9 cellular contexts compared by ENCODE assay signal in genomic region chr4:112633477-112634235, GRCh38. TPM values are rescaled to one million over a fixed set of nuclear protein-coding genes. Genes with fewer than 3 reads are reported as not detected.
A peak's percentile ranks its signal among the peaks of the same experiment; 100 is the strongest.
DNase-seq lines count a peak whose midpoint lies in the region; ATAC-seq and TF ChIP-seq lines count a peak whose summit lies in the region.
"Had no signal": no experiment of that assay in that cellular context is flagged by ENCODE, and none has a peak within 500 bp of the region (broad histone marks: within the 10 kb centered on the region; RNA-seq: fewer than 3 reads in every experiment).

No MANE protein-coding gene starts in this region.

- peak overlapping the region; percentile 83 for H3K4me2 ChIP-seq in IMR-90 (ENCODE audit: low read depth, low read length)

- no peaks in the 10 kb centered on the region for H3K27me3 Mint-ChIP-seq in activated T-cell treated with anti-CD3 and anti-CD28 coated beads, Interleukin-2, amount 50 U/mL, for 72 hours (ENCODE audit: low read depth)

- H3K27ac ChIP-seq in IMR-90 (ENCODE audit: insufficient read depth, low read length) (no peak overlapping the region), tibial artery (no peak overlapping the region)

- no peak overlapping the region for H2AK9ac ChIP-seq in IMR-90 (replicated peaks; ENCODE audit: low read depth, low read length, poor library complexity)

- H3K23ac ChIP-seq in IMR-90 (ENCODE audit: low read depth, low read length): no peak overlapping the region

- peak; percentile 58 for TF ChIP-seq CTCF in IMR-90 (conservative IDR thresholded peaks at IDR 0.05; ENCODE audit: low read depth, low read length)
- TF ChIP-seq CTCF in tibial artery (IDR thresholded peaks at IDR 0.05): peak; percentile 39 to 44

- no peak overlapping the region for H3K4ac ChIP-seq in IMR-90 (ENCODE audit: low read depth, low read length)

- no peak overlapping the region for H3K27ac Mint-ChIP-seq in activated T-cell treated with anti-CD3 and anti-CD28 coated beads, Interleukin-2, amount 50 U/mL, for 72 hours

- BruUV-seq in IMR-90 (replicated peaks; lab: Mats Ljungman, UMichigan): no TSS peak

- no peaks in the 10 kb centered on the region for H3K36me3 ChIP-seq in IMR-90 (ENCODE audit: control insufficient read depth, insufficient read depth, low read length)
- H3K36me3 ChIP-seq in tibial artery: peaks cover 0 to 7% (median 0%) of the 10 kb centered on the region in 3 donors

- no peaks in the 10 kb centered on the region for H4K20me1 ChIP-seq in IMR-90 (ENCODE audit: insufficient read depth, low read length)
- H4K20me1 ChIP-seq: BLaER1 treated with 17β-estradiol and CSF1 and Interleukin-3, amounts not matched to agents 10 nM and 100 nM had no signal

- no peak overlapping the region for H2BK20ac ChIP-seq in IMR-90 (ENCODE audit: low read depth, low read length)

- H3K18ac ChIP-seq in IMR-90 (ENCODE audit: low read depth, low read length): no peak overlapping the region

- intact Hi-C loops in IMR-90 (cut with micrococcal nuclease): loop anchor here (1.0 to 10.0 kb wide), 3 partner anchors 129 to 399 kb away; partner anchors contain the start of gene AP1AR
- intact Hi-C loops in tibial artery (cut with DNase I; ENCODE audit: low total_unique reads): loop anchor here (5.0 kb wide), 2 partner anchors 129 to 304 kb away; no protein-coding TSS in a partner anchor

- POLR2A ChIA-PET in IMR-90 (lab: Charles Lee; ENCODE audit: unreplicated experiment): no interaction called here

- 0 out of 2 replicates have a peak overlapping the region, but pooled peaks have one; percentile 39 for H4K5ac ChIP-seq in IMR-90 (ENCODE audit: low read depth, low read length)

- H2AK5ac ChIP-seq in IMR-90 (ENCODE audit: low read depth, low read length): no peak overlapping the region

- H3K4me3 ChIP-seq in IMR-90 (ENCODE audit: insufficient read depth, low read depth, low read length) (no peak overlapping the region), tibial artery (no peak overlapping the region)
- H3K4me3 ChIP-seq: BLaER1 treated with 17β-estradiol and CSF1 and Interleukin-3, amounts not matched to agents 10 nM and 100 nM had no signal

- H3K56ac ChIP-seq in IMR-90 (ENCODE audit: extremely low read depth, insufficient read depth, low read length): no peak overlapping the region

- H3K36me3 Mint-ChIP-seq in activated T-cell treated with anti-CD3 and anti-CD28 coated beads, Interleukin-2, amount 50 U/mL, for 72 hours (ENCODE audit: insufficient read depth in 2 of 2): peaks cover 0 to 4% of the 10 kb centered on the region in 2 donors

- 0% methylated on average over 1 of the region's 4 CpGs; no CpG with 5 or more reads in 1 of the 2 experiments for WGBS in IMR-90 (ENCODE audit: extremely low coverage in 2 of 2, insufficient read length in 1 of 2), 2 experiments

- DNase-seq in DMS 273 (lab: John Stamatoyannopoulos, UW; ENCODE audit: unreplicated experiment) (peak; percentile 46), DMS 273 treated with DMSO at 0.1 percent for 48 hours (lab: John Stamatoyannopoulos, UW) (no peak), IMR-90 (peak; percentile 43), SK-MEL-5 (ENCODE audit: low read depth, low spot score) (peak; percentile 51), foreskin melanocyte (peak; percentile 35), tibial artery (no peak)
- no peak for DNase-seq in activated T-cell treated with anti-CD3 and anti-CD28 coated beads, Interleukin-2, amount 50 U/mL, for 72 hours

- CTCF ChIA-PET in IMR-90 (lab: Yijun Ruan, JAX): interaction anchor here (0.6 to 0.9 kb wide), 2 partner anchors 56 to 132 kb away, joined by 3 read pairs; no protein-coding TSS in a partner anchor

- no peak overlapping the region for H3K14ac ChIP-seq in IMR-90 (replicated peaks; ENCODE audit: low read depth, low read length)

- peaks cover 25% of the 10 kb centered on the region for H3K4me1 Mint-ChIP-seq in activated T-cell treated with anti-CD3 and anti-CD28 coated beads, Interleukin-2, amount 50 U/mL, for 72 hours (ENCODE audit: low read depth)

- ATAC-seq in IMR-90 (ENCODE audit: low read depth) (peak; percentile 18), HG02759 (IDR thresholded peaks at IDR 0.05; ENCODE audit: unreplicated experiment) (no peak)
- no peak for ATAC-seq in activated T-cell treated with anti-CD3 and anti-CD28 coated beads, Interleukin-2, amount 50 U/mL, for 72 hours (replicated peaks in 1 of 2)

- H3K9me1 ChIP-seq in IMR-90 (ENCODE audit: insufficient read depth, low read length): no peaks in the 10 kb centered on the region

- 0 out of 2 replicates have a peak, but pooled peaks cover 2% of the 10 kb centered on the region for H3K4me1 ChIP-seq in IMR-90 (ENCODE audit: control insufficient read depth, insufficient read depth, low read length)
- H3K4me1 ChIP-seq in tibial artery: peaks cover 0 to 16% (median 12%) of the 10 kb centered on the region in 4 donors

- H3K79me1 ChIP-seq in IMR-90 (ENCODE audit: low read depth in 1 of 2, low read length in 2 of 2): peaks cover 10 to 16% of the 10 kb centered on the region in 2 experiments; a peak in 3 of 4 replicates

- TF ChIP-seq RAD21 in IMR-90 (IDR thresholded peaks at IDR 0.05; ENCODE audit: low read length): peak; percentile 40

- in situ Hi-C loops in IMR-90 (cut with MboI; ENCODE audit: low sequenced_read_pairs): loop anchor here (5.0 to 25.0 kb wide), 2 partner anchors 134 to 304 kb away; no protein-coding TSS in a partner anchor
- in situ Hi-C loops in SK-MEL-5 (cut with HindIII; ENCODE audit: low pct_unique_long_range_greater_than_20kb, low sequenced_read_pairs): no loop called here

- no peak overlapping the region for H2BK15ac ChIP-seq in IMR-90 (ENCODE audit: low read depth, low read length)

- peak overlapping the region in 1 of 2 experiments; percentile 43; a peak in 1 of 4 replicates for H4K8ac ChIP-seq in IMR-90 (ENCODE audit: low read depth in 2 of 2, low read length in 2 of 2)

- H3K27me3 ChIP-seq in IMR-90 (ENCODE audit: control insufficient read depth, insufficient read depth, low read length): no peaks in the 10 kb centered on the region
- H3K27me3 ChIP-seq in tibial artery: no peaks in the 10 kb centered on the region
- H3K27me3 ChIP-seq: BLaER1 treated with 17β-estradiol and CSF1 and Interleukin-3, amounts not matched to agents 10 nM and 100 nM had no signal

- H3K9ac ChIP-seq in IMR-90 (ENCODE audit: low read depth, low read length): no peak overlapping the region

- no peaks in the 10 kb centered on the region for H3K9me3 Mint-ChIP-seq in activated T-cell treated with anti-CD3 and anti-CD28 coated beads, Interleukin-2, amount 50 U/mL, for 72 hours

- H2BK5ac ChIP-seq in IMR-90 (ENCODE audit: low read depth, low read length, poor library complexity, severe bottlenecking): no peak overlapping the region

- no peak for TF ChIP-seq POLR2A in IMR-90 (IDR thresholded peaks at IDR 0.05; ENCODE audit: low read depth, low read length)

- H2BK120ac ChIP-seq in IMR-90 (ENCODE audit: low read depth, low read length): no peak overlapping the region

- H3K4me3 Mint-ChIP-seq in activated T-cell treated with anti-CD3 and anti-CD28 coated beads, Interleukin-2, amount 50 U/mL, for 72 hours: peak overlapping the region in 1 of 2 donors; percentile 44

- H4K91ac ChIP-seq in IMR-90 (ENCODE audit: insufficient read depth, low read depth, low read length): no peak overlapping the region

- no peaks in the 10 kb centered on the region for H3K9me3 ChIP-seq in IMR-90 (ENCODE audit: control insufficient read depth, insufficient read depth, low read length)
- no peaks in the 10 kb centered on the region for H3K9me3 ChIP-seq in tibial artery
- H3K9me3 ChIP-seq: BLaER1 treated with 17β-estradiol and CSF1 and Interleukin-3, amounts not matched to agents 10 nM and 100 nM had no signal

- no peak overlapping the region for H2AFZ ChIP-seq in IMR-90 (replicated peaks; ENCODE audit: low read length, poor library complexity)

- dilution Hi-C loops in IMR-90 (cut with HindIII; ENCODE audit: low sequenced_read_pairs, unreplicated experiment): no loop called here

TF ChIP-seq in IMR-90, 13 proteins besides CTCF, POLR2A, EP300 and RAD21 (continues in another document):
- TF ChIP-seq USF2 (IDR thresholded peaks at IDR 0.05; ENCODE audit: low read depth, low read length) (no peak), SMC3 (IDR thresholded peaks at IDR 0.05; ENCODE audit: low read depth, low read length) (peak; percentile 54), RCOR1 (IDR thresholded peaks at IDR 0.05; ENCODE audit: insufficient replicate concordance, low read length) (no peak), BHLHE40 (IDR thresholded peaks at IDR 0.05; ENCODE audit: low read depth, low read length) (no peak), CEBPB (IDR thresholded peaks at IDR 0.05; ENCODE audit: low read depth, low read length) (peak; percentile 33; the same call in 1 of the 2 replicates), MXI1 (IDR thresholded peaks at IDR 0.05; ENCODE audit: borderline replicate concordance, low read depth, low read length) (no peak), MAFK (IDR thresholded peaks at IDR 0.05; ENCODE audit: low read depth, low read length) (no peak), NFE2L2 (IDR thresholded peaks at IDR 0.05; ENCODE audit: low read depth, low read length) (no peak), CHD1 (IDR thresholded peaks at IDR 0.05; ENCODE audit: low read depth, low read length) (no peak)

RNA-seq across cellular contexts. Expression of gene ZGRF1, which starts 3.1 kb away (rescaled TPM):
- 5.6 and 10.0 TPM in 2 replicates for total RNA-seq in IMR-90 (2012; rRNA removed)
- polyA plus RNA-seq in IMR-90 (2012; rRNA removed): 2.2 and 2.8 TPM in 2 replicates
- 0.10 and 0.26 TPM in 2 replicates for polyA plus RNA-seq in IMR-90 (2012; cell fraction: cytosol; rRNA removed)
- polyA plus RNA-seq in IMR-90 (2012; cell fraction: nucleus; rRNA removed; ENCODE audit: low replicate concordance): 0.81 and 8.2 TPM in 2 replicates
- 6.7 and 8.5 TPM in 2 replicates for total RNA-seq in SK-MEL-5 (2014; rRNA removed; shearing (Covaris generic))
- 1.9 and 3.2 TPM in 2 replicates for polyA plus RNA-seq in SK-MEL-5 (2015; cell fraction: cytosol; rRNA removed)
- 60.4 and 72.8 TPM in 2 replicates for polyA plus RNA-seq in SK-MEL-5 (2015; cell fraction: nucleus; rRNA removed)
- total RNA-seq in activated T-cell treated with anti-CD3 and anti-CD28 coated beads, Interleukin-2, amount 50 U/mL, for 72 hours: 10 to 100 TPM; 52.5 to 58.1 TPM

RNA-seq across cellular contexts. Expression of gene LARP7, which starts 3.3 kb away (rescaled TPM):
- 5.9 and 16.7 TPM in 2 replicates for total RNA-seq in IMR-90 (2012; rRNA removed)
- 13.6 and 15.3 TPM in 2 replicates for polyA plus RNA-seq in IMR-90 (2012; rRNA removed)
- polyA plus RNA-seq in IMR-90 (2012; cell fraction: cytosol; rRNA removed): 0.65 and 1.0 TPM in 2 replicates
- 0.58 and 8.3 TPM in 2 replicates for polyA plus RNA-seq in IMR-90 (2012; cell fraction: nucleus; rRNA removed; ENCODE audit: low replicate concordance)
- total RNA-seq in SK-MEL-5 (2014; rRNA removed; shearing (Covaris generic)): 43.6 and 44.7 TPM in 2 replicates
- 19.7 and 20.4 TPM in 2 replicates for polyA plus RNA-seq in SK-MEL-5 (2015; cell fraction: cytosol; rRNA removed)
- 28.0 and 39.7 TPM in 2 replicates for polyA plus RNA-seq in SK-MEL-5 (2015; cell fraction: nucleus; rRNA removed)
- total RNA-seq in activated T-cell treated with anti-CD3 and anti-CD28 coated beads, Interleukin-2, amount 50 U/mL, for 72 hours: 10 to 100 TPM; 45.7 to 49.1 TPM

Comparison
In these comparisons a context has a peak if more than half of its experiments do, and no peak if none do; other contexts are left out.
1. DNase-seq: peak in DMS 273 (single experiment), IMR-90 (single experiment), SK-MEL-5 (single experiment) and foreskin melanocyte (single experiment); none in DMS 273 treated with DMSO at 0.1 percent for 48 hours (single experiment), tibial artery (0 of 2) and activated T-cell treated with anti-CD3 and anti-CD28 coated beads, Interleukin-2, amount 50 U/mL, for 72 hours (0 of 2).